In the genomic region with DNA sequence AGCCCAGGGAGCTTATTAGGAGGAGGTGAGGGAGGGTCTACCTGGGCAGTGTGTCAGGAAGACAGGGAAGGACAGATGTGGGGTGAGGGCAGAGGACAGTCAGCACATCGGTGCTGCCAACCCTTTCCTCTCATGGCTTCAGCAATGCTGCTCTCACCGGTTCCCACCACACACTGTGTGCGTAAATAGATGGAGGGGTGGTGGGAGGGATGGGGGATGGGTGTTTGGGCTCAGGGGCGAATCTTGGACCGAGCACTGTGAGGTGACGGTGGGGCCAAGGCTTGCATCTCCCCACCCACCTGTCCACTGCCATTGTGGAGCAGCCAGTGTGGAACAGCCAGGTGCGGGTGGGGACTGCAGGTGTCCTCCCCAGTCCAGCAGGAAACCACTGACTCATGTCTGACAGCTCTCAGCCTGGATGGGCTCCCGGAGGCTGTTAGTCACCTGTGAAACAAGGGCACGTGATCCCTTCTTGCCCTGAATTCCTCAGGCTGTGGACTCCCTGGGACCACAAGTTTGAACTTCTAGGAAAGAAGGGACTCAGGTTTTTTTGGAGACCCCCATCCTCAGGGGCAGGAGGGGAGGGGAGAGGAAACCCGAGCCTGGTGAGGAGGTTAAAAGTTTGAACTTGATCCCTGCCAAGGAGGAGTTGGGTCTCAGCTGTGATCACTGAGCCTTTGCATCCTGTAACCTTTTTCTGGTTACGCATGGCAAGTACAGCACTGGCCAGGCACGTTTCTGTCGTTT, we compare ENCODE assay signal across 10 cellular contexts. TPM values are rescaled to one million over a fixed set of nuclear protein-coding genes. Genes with fewer than 3 reads are reported as not detected.
A peak's percentile ranks its signal among the peaks of the same experiment; 100 is the strongest.
DNase-seq lines count a peak whose midpoint lies in the region; ATAC-seq, FAIRE-seq and TF ChIP-seq lines count a peak whose summit lies in the region.
"Had no signal": no experiment of that assay in that cellular context is flagged by ENCODE, and none has a peak within 500 bp of the region (broad histone marks: within the 10 kb centered on the region; RNA-seq: fewer than 3 reads in every experiment).

No MANE protein-coding gene starts in this region.

- 22% methylated on average over 13 of the region's 13 CpGs for WGBS in GM12878 (ENCODE audit: insufficient coverage, insufficient replicate concordance, low lambda C conversion rate, missing lambda C conversion rate)
- WGBS in mesenchymal stem cell: 51% methylated on average over 12 of the region's 13 CpGs

- TF ChIP-seq POLR2A in GM12878 (IDR thresholded peaks at IDR 0.05; ENCODE audit: low read depth, low read length): no peak

- RAD21 ChIA-PET in GM12878 (lab: Charles Lee; ENCODE audit: unreplicated experiment): no interaction called here

- no peak overlapping the region for H2BK15ac ChIP-seq in mesenchymal stem cell (ENCODE audit: low read depth, poor library complexity, severe bottlenecking)

- no peaks in the 10 kb centered on the region for H4K20me1 ChIP-seq in GM12878 (ENCODE audit: control insufficient read depth, insufficient read depth)

- no peaks in the 10 kb centered on the region for H3K79me2 ChIP-seq in GM12878 (ENCODE audit: control insufficient read depth, insufficient read depth, low read length)

- H3K4me1 ChIP-seq in HUES48 (ENCODE audit: control insufficient read depth, insufficient read depth, low read length) (peaks cover 15% of the 10 kb centered on the region; the same call in 1 of the 2 replicates), GM12878 (ENCODE audit: control insufficient read depth, insufficient read depth, low read length) (peaks cover 13% of the 10 kb centered on the region), mucosa of rectum (ENCODE audit: control insufficient read depth in 2 of 2, insufficient read depth in 2 of 2, low read length in 2 of 2) (peaks cover 23 to 43% of the 10 kb centered on the region in 2 donors), mesenchymal stem cell (ENCODE audit: control insufficient read depth, insufficient read depth, low read depth, low read length) (peaks cover 17% of the 10 kb centered on the region)

- no peaks in the 10 kb centered on the region for H3K27me3 ChIP-seq in HUES48 (ENCODE audit: control insufficient read depth, insufficient read depth, low read length)
- no peaks in the 10 kb centered on the region; a peak in 1 of 4 replicates for H3K27me3 ChIP-seq in GM12878 (replicated peaks in 1 of 2; ENCODE audit: control insufficient read depth in 2 of 2, insufficient read depth in 2 of 2, low read length in 1 of 2)
- no peaks in the 10 kb centered on the region for H3K27me3 ChIP-seq in mucosa of rectum (ENCODE audit: control insufficient read depth in 2 of 2, insufficient read depth in 2 of 2, low read length in 2 of 2)
- H3K27me3 ChIP-seq in mesenchymal stem cell (ENCODE audit: control insufficient read depth in 1 of 2, insufficient read depth in 1 of 2, low read length in 2 of 2): peaks cover 20 to 54% of the 10 kb centered on the region in 2 experiments

- no peak overlapping the region for H2AK5ac ChIP-seq in mesenchymal stem cell (ENCODE audit: low read length, severe bottlenecking)

- no peak overlapping the region for H3K18ac ChIP-seq in mesenchymal stem cell (ENCODE audit: low read depth in 1 of 2, low read length in 2 of 2)

- no peak for TF ChIP-seq RAD21 in GM12878 (IDR thresholded peaks at IDR 0.05; ENCODE audit: insufficient read depth, low read depth, low read length)

- H3K4me2 ChIP-seq in GM12878 (ENCODE audit: control insufficient read depth, insufficient read depth): peak overlapping the region; percentile 71
- no peak overlapping the region for H3K4me2 ChIP-seq in mesenchymal stem cell (ENCODE audit: low read length, poor library complexity, severe bottlenecking)

- FAIRE-seq in GM12878 (lab: Jason Lieb, UNC): peak; percentile 71

- no peaks in the 10 kb centered on the region for H3K9me3 ChIP-seq in HUES48 (ENCODE audit: control insufficient read depth, insufficient read depth, low read length)
- no peaks in the 10 kb centered on the region; the same call in 1 of the 3 replicates for H3K9me3 ChIP-seq in GM12878 (replicated peaks; ENCODE audit: control insufficient read depth, insufficient read depth, low read length)
- no peaks in the 10 kb centered on the region for H3K9me3 ChIP-seq in mucosa of rectum (ENCODE audit: control insufficient read depth in 2 of 2, low read length in 2 of 2)
- no peaks in the 10 kb centered on the region for H3K9me3 ChIP-seq in mesenchymal stem cell (ENCODE audit: control insufficient read depth, low read length)

- no peak overlapping the region for H4K8ac ChIP-seq in mesenchymal stem cell (ENCODE audit: low read length)

- no peaks in the 10 kb centered on the region for H3K36me3 ChIP-seq in HUES48 (ENCODE audit: control insufficient read depth, insufficient read depth, low read length)
- no peaks in the 10 kb centered on the region for H3K36me3 ChIP-seq in GM12878 (ENCODE audit: control insufficient read depth in 2 of 2, insufficient read depth in 2 of 2, low read length in 1 of 2)
- H3K36me3 ChIP-seq in mucosa of rectum (ENCODE audit: control insufficient read depth in 2 of 2, insufficient read depth in 2 of 2, low read length in 2 of 2): no peaks in the 10 kb centered on the region
- H3K36me3 ChIP-seq in mesenchymal stem cell (ENCODE audit: control insufficient read depth in 1 of 2, insufficient read depth in 2 of 2, low read depth in 1 of 2, low read length in 2 of 2): no peaks in the 10 kb centered on the region

- SMC1A ChIA-PET in GM12878 (lab: Charles Lee; ENCODE audit: uncharacterized antibody, unreplicated experiment): no interaction called here

- H3K79me1 ChIP-seq in mesenchymal stem cell (replicated peaks; ENCODE audit: low read length, poor library complexity, severe bottlenecking): no peaks in the 10 kb centered on the region

- no peak overlapping the region for H3K4me3 ChIP-seq in HUES48 (ENCODE audit: low read depth, low read length)
- 0 out of 2 replicates have a peak overlapping the region, but pooled peaks have one; percentile 2 for H3K4me3 ChIP-seq in GM12878
- H3K4me3 ChIP-seq in mucosa of rectum (ENCODE audit: low read length in 2 of 2): no peak overlapping the region
- no peak overlapping the region for H3K4me3 ChIP-seq in mesenchymal stem cell (ENCODE audit: insufficient read depth in 1 of 2, low read depth in 1 of 2, low read length in 2 of 2)

- H3K27ac ChIP-seq in HUES48 (ENCODE audit: low read depth, low read length): peak overlapping the region; percentile 34
- H3K27ac ChIP-seq in GM12878 (ENCODE audit: control insufficient read depth, insufficient read depth): no peak overlapping the region
- H3K27ac ChIP-seq in mucosa of rectum (ENCODE audit: low read depth in 2 of 2, low read length in 2 of 2): peak overlapping the region; percentile 9 to 41
- H3K27ac ChIP-seq in mesenchymal stem cell (ENCODE audit: low read length, poor library complexity, severe bottlenecking): no peak overlapping the region

- TF ChIP-seq EP300 in GM12878 (IDR thresholded peaks at IDR 0.05; ENCODE audit: borderline replicate concordance in 1 of 2, control insufficient read depth in 1 of 2, low read depth in 2 of 2, low read length in 2 of 2): no peak

- ATAC-seq in GM12878: peak; percentile 54; the same call in 2 of the 3 replicates
- no peak for ATAC-seq in HG02610 (IDR thresholded peaks at IDR 0.05; ENCODE audit: unreplicated experiment)
- no peak for ATAC-seq in HG02798 (IDR thresholded peaks at IDR 0.05; ENCODE audit: poor library complexity, unreplicated experiment)
- no peak for ATAC-seq in HG03095 (IDR thresholded peaks at IDR 0.05; ENCODE audit: unreplicated experiment)

- no peak overlapping the region for H3K14ac ChIP-seq in mesenchymal stem cell (ENCODE audit: low read length in 2 of 2)

- no TSS peak for BruUV-seq in GM12878 (replicated peaks; lab: Mats Ljungman, UMichigan)

- POLR2A ChIA-PET in GM12878 (lab: Charles Lee): interaction anchor here (0.6 kb wide), 1 partner anchor 249 kb away, joined by 5 read pairs; no protein-coding TSS in a partner anchor

- no peak overlapping the region for H2BK12ac ChIP-seq in mesenchymal stem cell (ENCODE audit: low read length in 2 of 2)

- DNase-seq in DMS79 treated with DMSO at 0.1 percent for 48 hours (lab: John Stamatoyannopoulos, UW) (peak; percentile 46), GM12878 (ENCODE audit: low read depth, low spot score) (no peak), mesenchymal stem cell (no peak)
- DNase-seq: activated T-cell treated with anti-CD3 and anti-CD28 coated beads, Interleukin-2, amount 50 U/mL, for 24 hours; stimulated activated CD4-positive, alpha-beta T cell treated with anti-CD3 and anti-CD28 coated beads, Interleukin-4, amount 100 ng/mL, for 4 hours had no signal

- TF ChIP-seq CTCF in GM12878 (IDR thresholded peaks at IDR 0.05 in 2 of 3, conservative IDR thresholded peaks at IDR 0.05 in 1 of 3; ENCODE audit: control insufficient read depth in 2 of 3, extremely low read depth in 1 of 3, insufficient read depth in 1 of 3, low read depth in 3 of 3, low read length in 3 of 3): no peak

- no peak overlapping the region for H3K23ac ChIP-seq in mesenchymal stem cell (ENCODE audit: low read length in 2 of 2)

- H3K4ac ChIP-seq in mesenchymal stem cell (ENCODE audit: low read depth in 1 of 2, low read length in 2 of 2): no peak overlapping the region

- H4K91ac ChIP-seq in mesenchymal stem cell (ENCODE audit: low read length): no peak overlapping the region

- H2BK120ac ChIP-seq in mesenchymal stem cell (ENCODE audit: low read depth, low read length): no peak overlapping the region

- CTCF ChIA-PET in GM12878 (lab: Yijun Ruan, JAX): no interaction called here

- in situ Hi-C loops in GM12878 (cut with MboI): no loop called here

- H3K9ac ChIP-seq in HUES48 (ENCODE audit: low read depth, low read length) (no peak overlapping the region), GM12878 (ENCODE audit: control insufficient read depth, insufficient read depth, low read length) (no peak overlapping the region), mucosa of rectum (ENCODE audit: low read depth in 1 of 2, low read length in 2 of 2) (no peak overlapping the region), mesenchymal stem cell (ENCODE audit: low read length) (no peak overlapping the region)

- no peak overlapping the region for H2BK5ac ChIP-seq in mesenchymal stem cell (ENCODE audit: low read depth, low read length, poor library complexity, severe bottlenecking)

- intact Hi-C loops in GM12878 (cut with micrococcal nuclease; ENCODE audit: unreplicated experiment): no loop called here

- peak overlapping the region; percentile 73 for H2AFZ ChIP-seq in GM12878 (ENCODE audit: control insufficient read depth, low read depth, low read length)
- H2AFZ ChIP-seq in mesenchymal stem cell (ENCODE audit: low read depth, low read length): no peak overlapping the region

RNA-seq across cellular contexts. Expression of a gene that starts 42.7 kb away (rescaled TPM):
- 0.59 and 1.4 TPM in 2 replicates for total RNA-seq in GM12878 (2013; cell fraction: nucleolus; rRNA removed)
- total RNA-seq in GM12878 (2014; rRNA removed): 0.49 and 2.0 TPM in 2 replicates
- 0.76 and 0.83 TPM in 2 replicates for total RNA-seq in GM12878 (2014; rRNA removed; fragmentation: Illumina TruSeq; extraction: Trizol)
- total RNA-seq in GM12878 (2021): 1.5 and 1.8 TPM in 2 replicates
- polyA plus RNA-seq in GM12878 (2011; ENCODE audit: low read depth): 0.50 TPM
- 0.04 TPM in 1 of 2 replicates, not detected in the other for polyA plus RNA-seq in GM12878 (2011; rRNA removed)
- polyA plus RNA-seq in GM12878 (2011; cell fraction: cytosol; rRNA removed): 0.07 and 0.24 TPM in 2 replicates
- polyA plus RNA-seq in GM12878 (2011; cell fraction: nucleus; rRNA removed): 0.28 and 1.0 TPM in 2 replicates
- 0.48 and 0.60 TPM in 2 replicates for polyA plus RNA-seq in GM12878 (2012)
- polyA plus RNA-seq in GM12878 (2014; fragmentation: Illumina TruSeq; extraction: Trizol): 0.05 and 0.90 TPM in 2 replicates
- polyA plus RNA-seq in GM12878 (2014; fragmentation: Nextera tagmentation; extraction: Ambion mirVana): under 1 TPM; 0.06 to 0.22 TPM
- polyA plus RNA-seq in GM12878 (2014; rRNA removed): 0.99 and 1.5 TPM in 2 replicates
- 1 to 10 TPM; 1.6 to 1.7 TPM for polyA plus RNA-seq in GM12878 (2016; fragmentation: Nextera tagmentation; extraction: Ambion mirVana)
- polyA minus RNA-seq in GM12878 (2011; rRNA and poly(A)+ RNA removed): not detected in 2 replicates
- polyA minus RNA-seq in GM12878 (2011; cell fraction: cytosol; rRNA and poly(A)+ RNA removed): 0.73 TPM in 1 of 2 replicates, not detected in the other
- polyA minus RNA-seq in GM12878 (2011; cell fraction: nucleus; rRNA and poly(A)+ RNA removed): not detected in 2 replicates
- polyA plus RNA-seq in mesenchymal stem cell (2013, experiment 1 of 2): not detected
- 0.04 TPM for polyA plus RNA-seq in mesenchymal stem cell (2013, experiment 2 of 2)

RNA-seq across cellular contexts. Expression of a gene that starts 48.1 kb away (rescaled TPM):
- 72.8 and 80.9 TPM in 2 replicates for total RNA-seq in GM12878 (2013; cell fraction: nucleolus; rRNA removed)
- total RNA-seq in GM12878 (2014; rRNA removed) (19.5 and 20.9 TPM in 2 replicates), GM12878 (2014; rRNA removed; fragmentation: Illumina TruSeq; extraction: Trizol) (15.1 and 17.5 TPM in 2 replicates), GM12878 (2021) (17.2 and 19.9 TPM in 2 replicates)
- 9.8 TPM for polyA plus RNA-seq in GM12878 (2011; ENCODE audit: low read depth)
- polyA plus RNA-seq in GM12878 (2011; rRNA removed) (20.0 and 24.1 TPM in 2 replicates), GM12878 (2014; fragmentation: Illumina TruSeq; extraction: Trizol) (15.0 and 17.9 TPM in 2 replicates), GM12878 (2014; fragmentation: Nextera tagmentation; extraction: Ambion mirVana) (1 to 10 TPM; 3.3 to 3.6 TPM), GM12878 (2014; rRNA removed) (16.9 and 17.3 TPM in 2 replicates), GM12878 (2016; fragmentation: Nextera tagmentation; extraction: Ambion mirVana) (10 to 100 TPM; 12.9 to 15.8 TPM)
- polyA plus RNA-seq in GM12878 (2011; cell fraction: cytosol; rRNA removed): 10.5 and 15.3 TPM in 2 replicates
- polyA plus RNA-seq in GM12878 (2011; cell fraction: nucleus; rRNA removed): 17.5 and 18.7 TPM in 2 replicates
- polyA plus RNA-seq in GM12878 (2012): 11.2 and 19.9 TPM in 2 replicates
- 11.4 and 17.3 TPM in 2 replicates for polyA minus RNA-seq in GM12878 (2011; rRNA and poly(A)+ RNA removed)
- 4.6 and 6.1 TPM in 2 replicates for polyA minus RNA-seq in GM12878 (2011; cell fraction: cytosol; rRNA and poly(A)+ RNA removed)
- polyA minus RNA-seq in GM12878 (2011; cell fraction: nucleus; rRNA and poly(A)+ RNA removed): 8.2 and 10.1 TPM in 2 replicates
- 12.4 TPM for polyA plus RNA-seq in mesenchymal stem cell (2013, experiment 1 of 2)
- 11.2 TPM for polyA plus RNA-seq in mesenchymal stem cell (2013, experiment 2 of 2)

Comparison
In these comparisons a context has a peak if more than half of its experiments do, and no peak if none do; other contexts are left out.
1. H3K27ac ChIP-seq: peak in HUES48 (single experiment) and mucosa of rectum (2 of 2); none in GM12878 (single experiment) and mesenchymal stem cell (single experiment).